8 cellular contexts compared by ENCODE assay signal in genomic region chr1:184385863-184386262, GRCh38. TPM values are rescaled to one million over a fixed set of nuclear protein-coding genes. Genes with fewer than 3 reads are reported as not detected.
DNase-seq lines count a peak whose midpoint lies in the region; ATAC-seq, FAIRE-seq and TF ChIP-seq lines count a peak whose summit lies in the region.

No MANE protein-coding gene starts in this region.

- peak overlapping the region; percentile 77 for H3K4me3 ChIP-seq in lower lobe of right lung

- peak overlapping the region; percentile 81 for H3K27ac ChIP-seq in lower lobe of right lung

- peaks cover 52% of the 10 kb centered on the region for H3K27me3 Mint-ChIP-seq in activated naive CD4-positive, alpha-beta T cell treated with anti-CD3 and anti-CD28 coated beads, Interleukin-2, amount 50 U/mL, for 24 hours
- H3K27me3 Mint-ChIP-seq in brain (peaks cover 17% of the 10 kb centered on the region), type B pancreatic cell (peaks cover 43% of the 10 kb centered on the region)

- H3K4me1 Mint-ChIP-seq in activated naive CD4-positive, alpha-beta T cell treated with anti-CD3 and anti-CD28 coated beads, Interleukin-2, amount 50 U/mL, for 24 hours = peaks cover 16% of the 10 kb centered on the region
- peaks cover 51% of the 10 kb centered on the region for H3K4me1 Mint-ChIP-seq in brain
- peaks cover 25% of the 10 kb centered on the region for H3K4me1 Mint-ChIP-seq in type B pancreatic cell (ENCODE audit: unreplicated experiment)

- TF ChIP-seq CTCF in brain (conservative IDR thresholded peaks at IDR 0.05) (no peak), lower lobe of right lung (IDR thresholded peaks at IDR 0.05) (no peak), type B pancreatic cell (conservative IDR thresholded peaks at IDR 0.05) (no peak)

- H3K9me3 Mint-ChIP-seq in activated naive CD4-positive, alpha-beta T cell treated with anti-CD3 and anti-CD28 coated beads, Interleukin-2, amount 50 U/mL, for 24 hours = no peaks in the 10 kb centered on the region
- no peaks in the 10 kb centered on the region for H3K9me3 Mint-ChIP-seq in brain
- H3K9me3 Mint-ChIP-seq in type B pancreatic cell = no peaks in the 10 kb centered on the region

- FAIRE-seq in frontal cortex (lab: Jason Lieb, UNC) = no peak

- no peaks in the 10 kb centered on the region for H3K36me3 Mint-ChIP-seq in activated naive CD4-positive, alpha-beta T cell treated with anti-CD3 and anti-CD28 coated beads, Interleukin-2, amount 50 U/mL, for 24 hours
- H3K36me3 Mint-ChIP-seq in brain (no peaks in the 10 kb centered on the region), type B pancreatic cell (no peaks in the 10 kb centered on the region)

- intact Hi-C loops in lower lobe of right lung (cut with DNase I) (no loop called here), left colon (cut with DNase I, micrococcal nuclease) (no loop called here)

- no peaks in the 10 kb centered on the region for H3K36me3 ChIP-seq in lower lobe of right lung

- H3K9me3 ChIP-seq in lower lobe of right lung = no peaks in the 10 kb centered on the region

- peaks cover 27% of the 10 kb centered on the region for H3K4me1 ChIP-seq in lower lobe of right lung

- H3K4me3 Mint-ChIP-seq in activated naive CD4-positive, alpha-beta T cell treated with anti-CD3 and anti-CD28 coated beads, Interleukin-2, amount 50 U/mL, for 24 hours = peak overlapping the region; percentile 77
- peak overlapping the region; percentile 92 to 95 (median 93) for H3K4me3 Mint-ChIP-seq in brain
- H3K4me3 Mint-ChIP-seq in type B pancreatic cell = peak overlapping the region; percentile 87

- H3K27me3 ChIP-seq in lower lobe of right lung (ENCODE audit: low read depth) = no peaks in the 10 kb centered on the region

- H3K27ac Mint-ChIP-seq in activated naive CD4-positive, alpha-beta T cell treated with anti-CD3 and anti-CD28 coated beads, Interleukin-2, amount 50 U/mL, for 24 hours = no peak overlapping the region
- H3K27ac Mint-ChIP-seq in brain = peak overlapping the region; percentile 92 to 99 (median 94)
- peak overlapping the region; percentile 83 for H3K27ac Mint-ChIP-seq in type B pancreatic cell

- no peak for DNase-seq in activated naive CD4-positive, alpha-beta T cell treated with Interleukin-2 at 50 U/mL for 16 hours
- DNase-seq in lower lobe of right lung (no peak), type B pancreatic cell (ENCODE audit: extremely low spot score, unreplicated experiment) (no peak), frontal cortex (ENCODE audit: low spot score in 2 of 2) (no peak), left colon (no peak)

- ATAC-seq in lower lobe of right lung (no peak), HG03521 (IDR thresholded peaks at IDR 0.05; ENCODE audit: unreplicated experiment) (no peak), left colon (no peak)

RNA-seq across cellular contexts. Expression of gene C1orf21, which starts 1.0 kb away (rescaled TPM):
- 32.7 TPM for polyA plus RNA-seq in brain (ENCODE audit: insufficient read depth, low read depth, low replicate concordance)
- total RNA-seq in lower lobe of right lung (70.8 TPM), type B pancreatic cell (ENCODE audit: low replicate concordance) (44.6 and 53.7 TPM in 2 replicates), frontal cortex (24.9 TPM), left colon (100 to 1,000 TPM; 105 to 106 TPM)
